In genomic region chr22:37483050-37483449, GRCh38 we compare ENCODE assay signal across 14 cellular contexts. TPM values are rescaled to one million over a fixed set of nuclear protein-coding genes. Genes with fewer than 3 reads are reported as not detected.
DNase-seq lines count a peak whose midpoint lies in the region; ATAC-seq and TF ChIP-seq lines count a peak whose summit lies in the region.
"Had no signal": no experiment of that assay in that cellular context is flagged by ENCODE, and none has a peak within 500 bp of the region (broad histone marks: within the 10 kb centered on the region; RNA-seq: fewer than 3 reads in every experiment).

No MANE protein-coding gene starts in this region.

- no TSS peak for BruUV-seq in IMR-90 (replicated peaks; lab: Mats Ljungman, UMichigan)

- DNase-seq in activated CD4-positive, alpha-beta T cell treated with anti-CD3 and anti-CD28 coated beads for 36 hours: no peak
- no peak for DNase-seq in activated CD4-positive, alpha-beta T cell treated with anti-CD3 and anti-CD28 coated beads, Interleukin-2, amount 50 U/mL, for 4 hours
- DNase-seq in IMR-90 (no peak), neuronal stem cell (ENCODE audit: low spot score) (no peak), colonic mucosa (no peak), NCI-H510A (lab: John Stamatoyannopoulos, UW) (no peak)
- no peak for DNase-seq in activated naive CD8-positive, alpha-beta T cell treated with anti-CD3 and anti-CD28 coated beads for 36 hours
- DNase-seq: activated gamma-delta T cell, cerebellar nuclear complex, DMS153, NCI-H1436, SHP77 treated with DMSO at 0.1 percent for 48 hours, transverse colon had no signal

- H3K36me3 ChIP-seq in IMR-90 (ENCODE audit: control insufficient read depth, insufficient read depth, low read length) (no peaks in the 10 kb centered on the region), neuronal stem cell (replicated peaks in 1 of 2; ENCODE audit: control insufficient read depth in 2 of 2, insufficient read depth in 2 of 2, low read length in 2 of 2) (no peaks in the 10 kb centered on the region), colonic mucosa (no peaks in the 10 kb centered on the region)
- H3K36me3 ChIP-seq: transverse colon had no signal

- no peaks in the 10 kb centered on the region for H3K79me1 ChIP-seq in IMR-90 (ENCODE audit: low read depth in 1 of 2, low read length in 2 of 2)
- peaks cover 3% of the 10 kb centered on the region for H3K79me1 ChIP-seq in neuronal stem cell (ENCODE audit: low read depth, low read length)

- peaks cover 12% of the 10 kb centered on the region; the same call in 1 of the 2 replicates for H3K27me3 ChIP-seq in IMR-90 (ENCODE audit: control insufficient read depth, insufficient read depth, low read length)
- no peaks in the 10 kb centered on the region for H3K27me3 ChIP-seq in neuronal stem cell (ENCODE audit: control insufficient read depth in 3 of 3, insufficient read depth in 3 of 3, low read depth in 1 of 3, low read length in 3 of 3)
- H3K27me3 ChIP-seq in colonic mucosa: no peaks in the 10 kb centered on the region
- H3K27me3 ChIP-seq: transverse colon had no signal

- H3K9me3 Mint-ChIP-seq in activated CD4-positive, alpha-beta T cell treated with anti-CD3 and anti-CD28 coated beads for 36 hours (ENCODE audit: low read depth): no peaks in the 10 kb centered on the region
- no peaks in the 10 kb centered on the region for H3K9me3 Mint-ChIP-seq in activated naive CD8-positive, alpha-beta T cell treated with anti-CD3 and anti-CD28 coated beads for 36 hours

- peaks cover 11% of the 10 kb centered on the region for H3K4me1 ChIP-seq in IMR-90 (ENCODE audit: control insufficient read depth, insufficient read depth, low read length)
- H3K4me1 ChIP-seq in neuronal stem cell (ENCODE audit: control insufficient read depth in 2 of 2, insufficient read depth in 1 of 2, low read depth in 1 of 2, low read length in 2 of 2): peaks cover 25 to 43% of the 10 kb centered on the region in 2 donors
- H3K4me1 ChIP-seq in colonic mucosa: peaks cover 7% of the 10 kb centered on the region

- no peaks in the 10 kb centered on the region for H4K20me1 ChIP-seq in IMR-90 (ENCODE audit: insufficient read depth, low read length)

- peaks cover 39% of the 10 kb centered on the region for H3K36me3 Mint-ChIP-seq in activated CD4-positive, alpha-beta T cell treated with anti-CD3 and anti-CD28 coated beads for 36 hours (ENCODE audit: low read depth)
- H3K36me3 Mint-ChIP-seq in activated naive CD8-positive, alpha-beta T cell treated with anti-CD3 and anti-CD28 coated beads for 36 hours: peaks cover 38% of the 10 kb centered on the region

- dilution Hi-C loops in IMR-90 (cut with HindIII; ENCODE audit: low sequenced_read_pairs, unreplicated experiment): no loop called here

- no peak overlapping the region for H3K18ac ChIP-seq in IMR-90 (ENCODE audit: low read depth, low read length)
- H3K18ac ChIP-seq in neuronal stem cell (ENCODE audit: low read length): peak overlapping the region; percentile 94

- no peak overlapping the region for H3K56ac ChIP-seq in IMR-90 (ENCODE audit: extremely low read depth, insufficient read depth, low read length)

- H2BK120ac ChIP-seq in IMR-90 (ENCODE audit: low read depth, low read length) (no peak overlapping the region), neuronal stem cell (ENCODE audit: low read depth, low read length) (peak overlapping the region; percentile 95)

- CTCF ChIA-PET in activated CD4-positive, alpha-beta T cell treated with anti-CD3 and anti-CD28 coated beads for 36 hours (lab: Charles Lee): no interaction called here
- CTCF ChIA-PET in IMR-90 (lab: Yijun Ruan, JAX): interaction anchor here (1.0 kb wide), 1 partner anchor 11 kb away, joined by 3 read pairs; no protein-coding TSS in a partner anchor

- H2BK20ac ChIP-seq in IMR-90 (ENCODE audit: low read depth, low read length): no peak overlapping the region

- no peak overlapping the region for H3K9ac ChIP-seq in IMR-90 (ENCODE audit: low read depth, low read length)
- peak overlapping the region; percentile 63 for H3K9ac ChIP-seq in neuronal stem cell (ENCODE audit: low read depth, low read length, poor library complexity)
- no peak overlapping the region for H3K9ac ChIP-seq in colonic mucosa (ENCODE audit: low read depth in 2 of 2, low read length in 2 of 2)

- TF ChIP-seq CTCF in IMR-90 (conservative IDR thresholded peaks at IDR 0.05; ENCODE audit: low read depth, low read length): no peak
- TF ChIP-seq CTCF in colonic mucosa (IDR thresholded peaks at IDR 0.05): no peak

- peak overlapping the region; percentile 91 for H2BK12ac ChIP-seq in neuronal stem cell (ENCODE audit: low read length)

- no peak overlapping the region for H4K5ac ChIP-seq in IMR-90 (ENCODE audit: low read depth, low read length)

- no peak for ATAC-seq in activated CD4-positive, alpha-beta T cell treated with anti-CD3 and anti-CD28 coated beads for 36 hours
- no peak for ATAC-seq in IMR-90 (ENCODE audit: low read depth)
- ATAC-seq in HG02970 (IDR thresholded peaks at IDR 0.05; ENCODE audit: low FRiP score, unreplicated experiment): no peak

- peak overlapping the region; percentile 97 for H3K27ac Mint-ChIP-seq in activated CD4-positive, alpha-beta T cell treated with anti-CD3 and anti-CD28 coated beads for 36 hours
- H3K27ac Mint-ChIP-seq in activated naive CD8-positive, alpha-beta T cell treated with anti-CD3 and anti-CD28 coated beads for 36 hours: peak overlapping the region; percentile 98

- H3K4me3 ChIP-seq in IMR-90 (ENCODE audit: insufficient read depth, low read depth, low read length) (no peak overlapping the region), neuronal stem cell (ENCODE audit: low read length in 2 of 2) (no peak overlapping the region), colonic mucosa (no peak overlapping the region)

- H3K27me3 Mint-ChIP-seq in activated CD4-positive, alpha-beta T cell treated with anti-CD3 and anti-CD28 coated beads for 36 hours: no peaks in the 10 kb centered on the region
- H3K27me3 Mint-ChIP-seq in activated naive CD8-positive, alpha-beta T cell treated with anti-CD3 and anti-CD28 coated beads for 36 hours: no peaks in the 10 kb centered on the region

- no peaks in the 10 kb centered on the region for H3K9me1 ChIP-seq in IMR-90 (ENCODE audit: insufficient read depth, low read length)

- H3K9me3 ChIP-seq in IMR-90 (ENCODE audit: control insufficient read depth, insufficient read depth, low read length) (no peaks in the 10 kb centered on the region), neuronal stem cell (replicated peaks in 1 of 2; ENCODE audit: control insufficient read depth in 2 of 2, insufficient read depth in 1 of 2, low read depth in 1 of 2, low read length in 2 of 2) (no peaks in the 10 kb centered on the region), colonic mucosa (no peaks in the 10 kb centered on the region)
- H3K9me3 ChIP-seq: transverse colon had no signal

- H3K23ac ChIP-seq in IMR-90 (ENCODE audit: low read depth, low read length) (no peak overlapping the region), neuronal stem cell (ENCODE audit: low read depth, low read length, poor library complexity) (no peak overlapping the region)

- H2AK5ac ChIP-seq in IMR-90 (ENCODE audit: low read depth, low read length) (peak overlapping the region; percentile 23; the same call in 1 of the 2 replicates), neuronal stem cell (ENCODE audit: low read depth, low read length) (peak overlapping the region; percentile 91)

- H3K14ac ChIP-seq in IMR-90 (replicated peaks; ENCODE audit: low read depth, low read length): no peak overlapping the region
- H3K14ac ChIP-seq in neuronal stem cell (ENCODE audit: low read length): no peak overlapping the region

- H3K4me2 ChIP-seq in IMR-90 (ENCODE audit: low read depth, low read length) (no peak overlapping the region), neuronal stem cell (ENCODE audit: insufficient read depth, low read length, poor library complexity, severe bottlenecking) (no peak overlapping the region)

- TF ChIP-seq RAD21 in IMR-90 (IDR thresholded peaks at IDR 0.05; ENCODE audit: low read length): no peak

- H4K8ac ChIP-seq in IMR-90 (ENCODE audit: low read depth in 2 of 2, low read length in 2 of 2) (no peak overlapping the region), neuronal stem cell (ENCODE audit: low read depth, low read length) (peak overlapping the region; percentile 90)

- H2AFZ ChIP-seq in IMR-90 (replicated peaks; ENCODE audit: low read length, poor library complexity): no peak overlapping the region
- H2AFZ ChIP-seq in neuronal stem cell (ENCODE audit: low read length): peak overlapping the region; percentile 18

- H2AK9ac ChIP-seq in IMR-90 (replicated peaks; ENCODE audit: low read depth, low read length, poor library complexity): no peak overlapping the region

- H4K91ac ChIP-seq in IMR-90 (ENCODE audit: insufficient read depth, low read depth, low read length): no peak overlapping the region
- H4K91ac ChIP-seq in neuronal stem cell (ENCODE audit: low read depth, low read length, poor library complexity): peak overlapping the region; percentile 81

- H3K27ac ChIP-seq in IMR-90 (ENCODE audit: insufficient read depth, low read length): no peak overlapping the region
- H3K27ac ChIP-seq in neuronal stem cell (replicated peaks; ENCODE audit: low read length): no peak overlapping the region
- no peak overlapping the region for H3K27ac ChIP-seq in colonic mucosa

- intact Hi-C loops in activated CD4-positive, alpha-beta T cell treated with anti-CD3 and anti-CD28 coated beads for 36 hours (cut with DNase I, micrococcal nuclease): loop anchor here in 1 of 2 experiments (5.0 kb wide), 1 partner anchor 49 kb away; no protein-coding TSS in a partner anchor
- intact Hi-C loops in IMR-90 (cut with micrococcal nuclease) (no loop called here), colonic mucosa (cut with DNase I) (no loop called here)

- H2BK15ac ChIP-seq in IMR-90 (ENCODE audit: low read depth, low read length) (no peak overlapping the region), neuronal stem cell (ENCODE audit: low read length) (peak overlapping the region; percentile 90)

- WGBS in IMR-90 (ENCODE audit: extremely low coverage in 2 of 2, insufficient read length in 1 of 2), 2 experiments: 71% methylated on average over 11 of the region's 13 CpGs; no CpG with 5 or more reads in 1 of the 2 experiments
- WGBS in neuronal stem cell (ENCODE audit: extremely low coverage in 2 of 2, insufficient read length in 2 of 2, insufficient replicate concordance in 1 of 2), 2 donors: no CpG with 5 or more reads among the region's 13 CpGs

- in situ Hi-C loops in IMR-90 (cut with MboI; ENCODE audit: low sequenced_read_pairs): no loop called here

- POLR2A ChIA-PET in activated CD4-positive, alpha-beta T cell treated with anti-CD3 and anti-CD28 coated beads for 36 hours (lab: Charles Lee): interaction anchor here (0.6 kb wide), 1 partner anchor 80 kb away, joined by 5 read pairs; no protein-coding TSS in a partner anchor
- POLR2A ChIA-PET in IMR-90 (lab: Charles Lee; ENCODE audit: unreplicated experiment): no interaction called here

- no peak for TF ChIP-seq POLR2A in IMR-90 (IDR thresholded peaks at IDR 0.05; ENCODE audit: low read depth, low read length)

- H3K4ac ChIP-seq in IMR-90 (ENCODE audit: low read depth, low read length): no peak overlapping the region; the same call in 1 of the 2 replicates
- peak overlapping the region; percentile 77 for H3K4ac ChIP-seq in neuronal stem cell (ENCODE audit: low read length)

- peak overlapping the region; percentile 92 for H3K4me3 Mint-ChIP-seq in activated CD4-positive, alpha-beta T cell treated with anti-CD3 and anti-CD28 coated beads for 36 hours
- H3K4me3 Mint-ChIP-seq in activated naive CD8-positive, alpha-beta T cell treated with anti-CD3 and anti-CD28 coated beads for 36 hours: peak overlapping the region; percentile 89

- H2BK5ac ChIP-seq in IMR-90 (ENCODE audit: low read depth, low read length, poor library complexity, severe bottlenecking) (no peak overlapping the region), neuronal stem cell (ENCODE audit: low read length) (peak overlapping the region; percentile 78)

- H3K4me1 Mint-ChIP-seq in activated CD4-positive, alpha-beta T cell treated with anti-CD3 and anti-CD28 coated beads for 36 hours: peaks cover 47% of the 10 kb centered on the region
- peaks cover 42% of the 10 kb centered on the region for H3K4me1 Mint-ChIP-seq in activated naive CD8-positive, alpha-beta T cell treated with anti-CD3 and anti-CD28 coated beads for 36 hours

RNA-seq across cellular contexts. Expression of gene MFNG, which starts 3.1 kb away (rescaled TPM):
- 100 to 1,000 TPM; 108 to 125 TPM for total RNA-seq in activated CD4-positive, alpha-beta T cell treated with anti-CD3 and anti-CD28 coated beads for 36 hours
- not detected in 2 replicates for total RNA-seq in IMR-90 (2012; rRNA removed)
- polyA plus RNA-seq in IMR-90 (2012; rRNA removed): 0.15 and 0.24 TPM in 2 replicates
- polyA plus RNA-seq in IMR-90 (2012; cell fraction: cytosol; rRNA removed): 0.08 and 0.34 TPM in 2 replicates
- polyA plus RNA-seq in IMR-90 (2012; cell fraction: nucleus; rRNA removed; ENCODE audit: low replicate concordance): 0.91 and 1.7 TPM in 2 replicates
- total RNA-seq in activated naive CD8-positive, alpha-beta T cell treated with anti-CD3 and anti-CD28 coated beads for 36 hours: 100 to 1,000 TPM; 193 to 204 TPM
- 10.5 TPM for polyA plus RNA-seq in neuronal stem cell (2013, experiment 1 of 2)
- 8.0 TPM for polyA plus RNA-seq in neuronal stem cell (2013, experiment 2 of 2)
- total RNA-seq in colonic mucosa: 10 to 100 TPM in 1 of 2 donors, 1 to 10 TPM in 1; 6.5 to 10.7 TPM

RNA-seq across cellular contexts. Expression of gene CARD10, which starts 36.2 kb away (rescaled TPM):
- not detected for total RNA-seq in activated CD4-positive, alpha-beta T cell treated with anti-CD3 and anti-CD28 coated beads for 36 hours
- total RNA-seq in IMR-90 (2012; rRNA removed) (6.1 TPM in 2 replicates), colonic mucosa (10 to 100 TPM; 59.3 to 60.5 TPM)
- polyA plus RNA-seq in IMR-90 (2012; rRNA removed): 18.4 and 19.8 TPM in 2 replicates
- 9.8 and 18.6 TPM in 2 replicates for polyA plus RNA-seq in IMR-90 (2012; cell fraction: cytosol; rRNA removed)
- 23.8 and 66.7 TPM in 2 replicates for polyA plus RNA-seq in IMR-90 (2012; cell fraction: nucleus; rRNA removed; ENCODE audit: low replicate concordance)
- under 1 TPM; 0.06 to 0.14 TPM for total RNA-seq in activated naive CD8-positive, alpha-beta T cell treated with anti-CD3 and anti-CD28 coated beads for 36 hours
- polyA plus RNA-seq in neuronal stem cell (2013, experiment 1 of 2): 4.2 TPM
- polyA plus RNA-seq in neuronal stem cell (2013, experiment 2 of 2): 4.3 TPM

RNA-seq across cellular contexts. Expression of gene ELFN2, which starts 55.8 kb away (rescaled TPM):
- total RNA-seq in activated CD4-positive, alpha-beta T cell treated with anti-CD3 and anti-CD28 coated beads for 36 hours: under 1 TPM; 0.19 to 0.25 TPM
- total RNA-seq in IMR-90 (2012; rRNA removed) (0.72 and 0.83 TPM in 2 replicates), colonic mucosa (under 1 TPM; 0.07 to 0.21 TPM)
- polyA plus RNA-seq in IMR-90 (2012; rRNA removed): 5.0 and 6.3 TPM in 2 replicates
- 2.2 and 4.8 TPM in 2 replicates for polyA plus RNA-seq in IMR-90 (2012; cell fraction: cytosol; rRNA removed)
- 13.5 and 26.9 TPM in 2 replicates for polyA plus RNA-seq in IMR-90 (2012; cell fraction: nucleus; rRNA removed; ENCODE audit: low replicate concordance)
- total RNA-seq in activated naive CD8-positive, alpha-beta T cell treated with anti-CD3 and anti-CD28 coated beads for 36 hours: under 1 TPM; 0.06 to 0.20 TPM
- polyA plus RNA-seq in neuronal stem cell (2013, experiment 1 of 2): 0.78 TPM
- 0.86 TPM for polyA plus RNA-seq in neuronal stem cell (2013, experiment 2 of 2)

Comparison
In these comparisons a context has a peak if more than half of its experiments do, and no peak if none do; other contexts are left out.
1. RNA of gene MFNG, which starts 3.1 kb away (total RNA-seq): 193 to 204 TPM in activated naive CD8-positive, alpha-beta T cell treated with anti-CD3 and anti-CD28 coated beads for 36 hours and 108 to 125 TPM in activated CD4-positive, alpha-beta T cell treated with anti-CD3 and anti-CD28 coated beads for 36 hours; 6.5 to 10.7 TPM in colonic mucosa and not detected in IMR-90; every median in the first group is over 4 times any median in the second.